Comparison of ENCODE assay signal across 21 cellular contexts in the genomic region with DNA sequence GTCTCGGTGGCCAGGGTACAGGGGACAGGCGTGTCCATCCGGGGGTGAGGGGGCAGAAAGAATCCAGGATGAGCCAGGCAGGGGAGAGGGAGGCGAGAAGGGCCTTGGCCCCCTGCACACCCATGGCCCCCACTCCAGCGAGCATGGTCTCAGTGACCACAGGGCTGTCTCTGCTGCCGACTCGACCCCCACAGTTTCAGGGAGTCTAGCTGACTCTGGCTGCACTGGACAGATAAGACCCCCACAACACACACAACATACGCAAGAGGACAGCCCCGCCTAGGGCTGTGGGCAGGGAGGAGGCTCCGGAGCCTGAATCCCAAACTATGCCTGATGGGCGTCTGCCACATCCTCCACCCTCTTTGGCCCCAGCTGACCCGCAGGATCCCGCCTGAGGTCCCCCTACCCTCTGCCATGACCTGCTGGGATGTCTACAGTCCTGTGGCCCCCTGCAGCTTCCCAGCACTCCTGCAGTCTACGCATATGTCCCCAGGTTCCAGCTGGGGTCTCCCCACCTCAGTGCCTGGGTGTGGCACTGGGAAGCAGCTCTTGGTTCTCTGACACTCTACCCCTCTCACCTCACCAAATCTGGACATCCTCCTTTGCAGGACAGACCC. TPM values are rescaled to one million over a fixed set of nuclear protein-coding genes. Genes with fewer than 3 reads are reported as not detected.
"Had no signal": no experiment of that assay in that cellular context is flagged by ENCODE, and none has a peak within 500 bp of the region (broad histone marks: within the 10 kb centered on the region; RNA-seq: fewer than 3 reads in every experiment).

No MANE protein-coding gene starts in this region.

- H3K27me3 Mint-ChIP-seq: activated CD8-positive, alpha-beta T cell treated with anti-CD3 and anti-CD28 coated beads for 36 hours; activated naive CD8-positive, alpha-beta T cell; T-cell had no signal

- H3K36me3 ChIP-seq: brain microvascular endothelial cell, cardiac muscle cell had no signal

- H3K27me3 ChIP-seq: brain microvascular endothelial cell, cardiac muscle cell had no signal

- H3K36me3 Mint-ChIP-seq: activated naive CD8-positive, alpha-beta T cell; T-cell had no signal

- ATAC-seq: activated CD8-positive, alpha-beta T cell treated with anti-CD3 and anti-CD28 coated beads for 36 hours; T-cell had no signal

- H3K4me3 ChIP-seq: cardiac muscle cell, SK-N-MC had no signal

- H3K4me1 Mint-ChIP-seq: T-cell had no signal

- H3K4me3 Mint-ChIP-seq: activated CD8-positive, alpha-beta T cell treated with anti-CD3 and anti-CD28 coated beads for 36 hours; activated naive CD8-positive, alpha-beta T cell; T-cell had no signal

- H3K27ac ChIP-seq: brain microvascular endothelial cell, cardiac muscle cell, SK-N-MC, VCaP had no signal

- H3K9me3 Mint-ChIP-seq: activated CD8-positive, alpha-beta T cell treated with anti-CD3 and anti-CD28 coated beads for 36 hours; T-cell had no signal

- H3K27ac Mint-ChIP-seq: activated CD8-positive, alpha-beta T cell treated with anti-CD3 and anti-CD28 coated beads for 36 hours; activated naive CD8-positive, alpha-beta T cell; T-cell had no signal

- DNase-seq: activated CD4-positive, alpha-beta T cell treated with anti-CD3 and anti-CD28 coated beads, Interleukin-2, amount 50 U/mL, for 1 hour; activated CD4-positive, CD25-positive, alpha-beta regulatory T cell; activated CD8-positive, alpha-beta memory T cell treated with anti-CD3 and anti-CD28 coated beads, Interleukin-2, amount 50 U/mL, for 48 hours; activated CD8-positive, alpha-beta T cell treated with anti-CD3 and anti-CD28 coated beads for 36 hours; activated naive CD4-positive, alpha-beta T cell; activated T-cell treated with anti-CD3 and anti-CD28 coated beads, Interleukin-2, amount 50 U/mL, for 1 hour; brain microvascular endothelial cell; NCI-H1048; NCI-H146; NCI-H187 treated with DMSO at 0.1 percent for 48 hours; NCI-H2081 treated with DMSO at 0.1 percent for 48 hours; NCI-H446; NCI-H524; T-cell; T-helper 2 cell; T1000 had no signal

RNA-seq across cellular contexts. Expression of a gene that starts 22.0 kb away (rescaled TPM):
- total RNA-seq: activated CD8-positive, alpha-beta T cell treated with anti-CD3 and anti-CD28 coated beads for 36 hours; OCI-LY7 had no signal
